3 cellular contexts compared by ENCODE assay signal in genomic region chr2:108963057-108963456, GRCh38.
TF ChIP-seq lines count a peak whose summit lies in the region.

No MANE protein-coding gene starts in this region.

TF ChIP-seq in A549, 52 proteins besides CTCF, POLR2A, EP300 and RAD21:
- no peak for TF ChIP-seq MYC (IDR thresholded peaks at IDR 0.05; ENCODE audit: borderline replicate concordance, low read length)
- TF ChIP-seq MAFK (IDR thresholded peaks at IDR 0.05; ENCODE audit: partially characterized antibody): peak; percentile 49

TF ChIP-seq in IMR-90, 13 proteins besides CTCF, POLR2A, EP300 and RAD21:
- TF ChIP-seq SMC3 (IDR thresholded peaks at IDR 0.05; ENCODE audit: low read depth, low read length) (no peak), CEBPB (IDR thresholded peaks at IDR 0.05; ENCODE audit: low read depth, low read length) (no peak), MAFK (IDR thresholded peaks at IDR 0.05; ENCODE audit: low read depth, low read length) (peak; percentile 34; the same call in 1 of the 2 replicates)

TF ChIP-seq in H1, 55 proteins besides CTCF, POLR2A, EP300 and RAD21:
- TF ChIP-seq CHD2 (IDR thresholded peaks at IDR 0.05; ENCODE audit: low read length) (no peak), SIRT6 (IDR thresholded peaks at IDR 0.05; ENCODE audit: low read length) (no peak), KDM4A (IDR thresholded peaks at IDR 0.05; ENCODE audit: low read depth, low read length, severe bottlenecking) (no peak), CBX5 (IDR thresholded peaks at IDR 0.05; ENCODE audit: low read depth, low read length) (no peak), YY1 (IDR thresholded peaks at IDR 0.05; ENCODE audit: low read depth, low read length) (no peak), SUZ12 (IDR thresholded peaks at IDR 0.05; ENCODE audit: low read length) (no peak), PHF8 (conservative IDR thresholded peaks at IDR 0.05; ENCODE audit: low read depth, low read length) (no peak), ATF2 (IDR thresholded peaks at IDR 0.05; ENCODE audit: low read length) (no peak), SP4 (IDR thresholded peaks at IDR 0.05; ENCODE audit: low read length) (no peak)
TF ChIP-seq in H1: peak in this region for 0.
